ENCODE assay signal across 1 cellular context in genomic region chr17:74282274-74282586, GRCh38.
TF ChIP-seq lines count a peak whose summit lies in the region.

No MANE protein-coding gene starts in this region.

TF ChIP-seq in K562, 482 proteins besides CTCF, POLR2A, EP300 and RAD21:
- TF ChIP-seq ZNF324 (CRISPR knock-in tag; IDR thresholded peaks at IDR 0.05), result 0 out of 2 replicates have a peak, but pooled peaks have one; percentile 5
- TF ChIP-seq AFF4 (CRISPR knock-in tag; IDR thresholded peaks at IDR 0.05), result 0 out of 2 replicates have a peak, but pooled peaks have one; percentile 69
- TF ChIP-seq BCOR (IDR thresholded peaks at IDR 0.05), result peak; percentile 26; the same call in 1 of the 2 replicates
- peak; percentile 89; the same call in 1 of the 2 replicates for TF ChIP-seq ADNP (tag; IDR thresholded peaks at IDR 0.05)
- peak; percentile 65; the same call in 1 of the 2 replicates for TF ChIP-seq SMARCA5 (IDR thresholded peaks at IDR 0.05)
- TF ChIP-seq ZNF584 (CRISPR knock-in tag; IDR thresholded peaks at IDR 0.05; ENCODE audit: low read depth), result 0 out of 2 replicates have a peak, but pooled peaks have one; percentile 1
- 0 out of 2 replicates have a peak, but pooled peaks have one; percentile 30 for TF ChIP-seq ZNF431 (CRISPR knock-in tag; IDR thresholded peaks at IDR 0.05)
- TF ChIP-seq ZNF263 (CRISPR knock-in tag; IDR thresholded peaks at IDR 0.05; ENCODE audit: borderline replicate concordance), result peak; percentile 63; the same call in 1 of the 2 replicates
- peak; percentile 58; the same call in 1 of the 2 replicates for TF ChIP-seq ZNF134 (CRISPR knock-in tag; conservative IDR thresholded peaks at IDR 0.05)
- TF ChIP-seq OTX1 (CRISPR knock-in tag; IDR thresholded peaks at IDR 0.05), result 0 out of 2 replicates have a peak, but pooled peaks have one; percentile 16
- TF ChIP-seq CBX1 (IDR thresholded peaks at IDR 0.05; ENCODE audit: low read depth), result peak; percentile 48
TF ChIP-seq in K562: peak in this region for 11; not testable (repeated sequence) for 471.
